ENCODE assay signal across 2 cellular contexts in the genomic region with DNA sequence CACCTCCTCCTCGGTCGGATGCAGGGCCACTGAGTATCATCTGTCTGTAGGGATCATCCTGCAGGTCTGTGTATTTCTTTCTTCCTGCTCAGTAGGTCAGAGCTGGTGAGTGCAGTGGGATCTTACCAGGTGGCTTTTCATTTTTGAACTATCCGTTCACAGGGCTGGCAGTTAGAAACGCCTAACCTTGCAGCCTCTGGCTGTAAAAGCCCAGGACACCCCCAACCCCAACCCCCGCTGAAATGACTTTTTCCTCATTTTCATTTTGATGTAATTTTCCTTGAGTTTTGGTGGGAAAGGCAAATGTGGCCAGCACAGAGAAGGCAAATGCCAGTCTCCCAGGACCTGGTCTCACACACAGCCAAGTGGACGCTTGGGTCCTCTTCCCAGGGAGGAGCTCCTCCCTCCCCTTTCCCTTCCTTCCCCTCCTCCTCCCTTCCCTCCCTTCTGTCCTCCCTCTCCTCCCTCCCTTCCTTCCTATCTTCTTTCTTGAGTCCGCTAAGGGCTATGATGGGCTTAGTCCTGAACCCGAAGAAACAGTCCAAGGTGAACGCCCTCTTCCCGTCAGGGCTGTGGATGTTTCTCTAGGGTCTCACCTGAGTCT.
TF ChIP-seq lines count a peak whose summit lies in the region.

No MANE protein-coding gene starts in this region.

TF ChIP-seq in HepG2, 621 proteins besides CTCF, POLR2A, EP300 and RAD21:
- TF ChIP-seq, protein P1, sequence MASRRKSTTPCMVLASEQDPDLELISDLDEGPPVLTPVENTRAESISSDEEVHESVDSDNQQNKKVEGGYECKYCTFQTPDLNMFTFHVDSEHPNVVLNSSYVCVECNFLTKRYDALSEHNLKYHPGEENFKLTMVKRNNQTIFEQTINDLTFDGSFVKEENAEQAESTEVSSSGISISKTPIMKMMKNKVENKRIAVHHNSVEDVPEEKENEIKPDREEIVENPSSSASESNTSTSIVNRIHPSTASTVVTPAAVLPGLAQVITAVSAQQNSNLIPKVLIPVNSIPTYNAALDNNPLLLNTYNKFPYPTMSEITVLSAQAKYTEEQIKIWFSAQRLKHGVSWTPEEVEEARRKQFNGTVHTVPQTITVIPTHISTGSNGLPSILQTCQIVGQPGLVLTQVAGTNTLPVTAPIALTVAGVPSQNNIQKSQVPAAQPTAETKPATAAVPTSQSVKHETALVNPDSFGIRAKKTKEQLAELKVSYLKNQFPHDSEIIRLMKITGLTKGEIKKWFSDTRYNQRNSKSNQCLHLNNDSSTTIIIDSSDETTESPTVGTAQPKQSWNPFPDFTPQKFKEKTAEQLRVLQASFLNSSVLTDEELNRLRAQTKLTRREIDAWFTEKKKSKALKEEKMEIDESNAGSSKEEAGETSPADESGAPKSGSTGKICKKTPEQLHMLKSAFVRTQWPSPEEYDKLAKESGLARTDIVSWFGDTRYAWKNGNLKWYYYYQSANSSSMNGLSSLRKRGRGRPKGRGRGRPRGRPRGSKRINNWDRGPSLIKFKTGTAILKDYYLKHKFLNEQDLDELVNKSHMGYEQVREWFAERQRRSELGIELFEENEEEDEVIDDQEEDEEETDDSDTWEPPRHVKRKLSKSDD (CRISPR knock-in tag; IDR thresholded peaks at IDR 0.05; ENCODE audit: low read depth), result no peak
- TF ChIP-seq PCBP1 (IDR thresholded peaks at IDR 0.05; ENCODE audit: borderline replicate concordance, low read depth, low read length) (0 out of 2 replicates have a peak, but pooled peaks have one; percentile 54), PCBP2 (optimal IDR thresholded peaks at IDR 0.05; ENCODE audit: low read depth, low read length, poor library complexity, severe bottlenecking) (peak; percentile 86), HNRNPK (IDR thresholded peaks at IDR 0.05; ENCODE audit: low read depth, low read length, poor library complexity, severe bottlenecking) (peak; percentile 36)

TF ChIP-seq in SK-N-SH, 30 proteins besides CTCF, POLR2A, EP300 and RAD21:
- TF ChIP-seq SMC3 (IDR thresholded peaks at IDR 0.05; ENCODE audit: low read depth, low read length) (no peak), GABPA (IDR thresholded peaks at IDR 0.05; ENCODE audit: low read depth) (no peak), TAF1 (IDR thresholded peaks at IDR 0.05; ENCODE audit: borderline replicate concordance, low read depth, low read length) (no peak), RCOR1 (IDR thresholded peaks at IDR 0.05; ENCODE audit: low read length) (no peak), MXI1 (IDR thresholded peaks at IDR 0.05; ENCODE audit: low read depth, low read length) (no peak), MEF2A (IDR thresholded peaks at IDR 0.05; ENCODE audit: borderline replicate concordance, low read depth) (no peak), CHD2 (IDR thresholded peaks at IDR 0.05; ENCODE audit: low read length, partially characterized antibody) (no peak), TEAD4 (IDR thresholded peaks at IDR 0.05; ENCODE audit: borderline replicate concordance, insufficient read depth) (no peak), SIN3A (IDR thresholded peaks at IDR 0.05; ENCODE audit: borderline replicate concordance, low read depth, low read length) (no peak)
- TF ChIP-seq, protein P2, sequence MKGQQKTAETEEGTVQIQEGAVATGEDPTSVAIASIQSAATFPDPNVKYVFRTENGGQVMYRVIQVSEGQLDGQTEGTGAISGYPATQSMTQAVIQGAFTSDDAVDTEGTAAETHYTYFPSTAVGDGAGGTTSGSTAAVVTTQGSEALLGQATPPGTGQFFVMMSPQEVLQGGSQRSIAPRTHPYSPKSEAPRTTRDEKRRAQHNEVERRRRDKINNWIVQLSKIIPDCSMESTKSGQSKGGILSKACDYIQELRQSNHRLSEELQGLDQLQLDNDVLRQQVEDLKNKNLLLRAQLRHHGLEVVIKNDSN (IDR thresholded peaks at IDR 0.05; ENCODE audit: borderline replicate concordance, low read depth), result no peak
- TF ChIP-seq, protein P3, sequence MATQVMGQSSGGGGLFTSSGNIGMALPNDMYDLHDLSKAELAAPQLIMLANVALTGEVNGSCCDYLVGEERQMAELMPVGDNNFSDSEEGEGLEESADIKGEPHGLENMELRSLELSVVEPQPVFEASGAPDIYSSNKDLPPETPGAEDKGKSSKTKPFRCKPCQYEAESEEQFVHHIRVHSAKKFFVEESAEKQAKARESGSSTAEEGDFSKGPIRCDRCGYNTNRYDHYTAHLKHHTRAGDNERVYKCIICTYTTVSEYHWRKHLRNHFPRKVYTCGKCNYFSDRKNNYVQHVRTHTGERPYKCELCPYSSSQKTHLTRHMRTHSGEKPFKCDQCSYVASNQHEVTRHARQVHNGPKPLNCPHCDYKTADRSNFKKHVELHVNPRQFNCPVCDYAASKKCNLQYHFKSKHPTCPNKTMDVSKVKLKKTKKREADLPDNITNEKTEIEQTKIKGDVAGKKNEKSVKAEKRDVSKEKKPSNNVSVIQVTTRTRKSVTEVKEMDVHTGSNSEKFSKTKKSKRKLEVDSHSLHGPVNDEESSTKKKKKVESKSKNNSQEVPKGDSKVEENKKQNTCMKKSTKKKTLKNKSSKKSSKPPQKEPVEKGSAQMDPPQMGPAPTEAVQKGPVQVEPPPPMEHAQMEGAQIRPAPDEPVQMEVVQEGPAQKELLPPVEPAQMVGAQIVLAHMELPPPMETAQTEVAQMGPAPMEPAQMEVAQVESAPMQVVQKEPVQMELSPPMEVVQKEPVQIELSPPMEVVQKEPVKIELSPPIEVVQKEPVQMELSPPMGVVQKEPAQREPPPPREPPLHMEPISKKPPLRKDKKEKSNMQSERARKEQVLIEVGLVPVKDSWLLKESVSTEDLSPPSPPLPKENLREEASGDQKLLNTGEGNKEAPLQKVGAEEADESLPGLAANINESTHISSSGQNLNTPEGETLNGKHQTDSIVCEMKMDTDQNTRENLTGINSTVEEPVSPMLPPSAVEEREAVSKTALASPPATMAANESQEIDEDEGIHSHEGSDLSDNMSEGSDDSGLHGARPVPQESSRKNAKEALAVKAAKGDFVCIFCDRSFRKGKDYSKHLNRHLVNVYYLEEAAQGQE (IDR thresholded peaks at IDR 0.05; ENCODE audit: low read depth, low read length), result no peak
- TF ChIP-seq, protein P4, sequence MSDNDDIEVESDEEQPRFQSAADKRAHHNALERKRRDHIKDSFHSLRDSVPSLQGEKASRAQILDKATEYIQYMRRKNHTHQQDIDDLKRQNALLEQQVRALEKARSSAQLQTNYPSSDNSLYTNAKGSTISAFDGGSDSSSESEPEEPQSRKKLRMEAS (IDR thresholded peaks at IDR 0.05; ENCODE audit: low read depth), result no peak
- TF ChIP-seq, protein P5, sequence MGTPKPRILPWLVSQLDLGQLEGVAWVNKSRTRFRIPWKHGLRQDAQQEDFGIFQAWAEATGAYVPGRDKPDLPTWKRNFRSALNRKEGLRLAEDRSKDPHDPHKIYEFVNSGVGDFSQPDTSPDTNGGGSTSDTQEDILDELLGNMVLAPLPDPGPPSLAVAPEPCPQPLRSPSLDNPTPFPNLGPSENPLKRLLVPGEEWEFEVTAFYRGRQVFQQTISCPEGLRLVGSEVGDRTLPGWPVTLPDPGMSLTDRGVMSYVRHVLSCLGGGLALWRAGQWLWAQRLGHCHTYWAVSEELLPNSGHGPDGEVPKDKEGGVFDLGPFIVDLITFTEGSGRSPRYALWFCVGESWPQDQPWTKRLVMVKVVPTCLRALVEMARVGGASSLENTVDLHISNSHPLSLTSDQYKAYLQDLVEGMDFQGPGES (IDR thresholded peaks at IDR 0.05; ENCODE audit: low read depth, low read length), result no peak
